1 cellular context compared by ENCODE assay signal in genomic region chr5:56270058-56270457, GRCh38.
TF ChIP-seq lines count a peak whose summit lies in the region.

No MANE protein-coding gene starts in this region.

TF ChIP-seq in GM23338, 12 proteins besides CTCF, POLR2A, EP300 and RAD21 (continued from another document):
- TF ChIP-seq, protein P1, sequence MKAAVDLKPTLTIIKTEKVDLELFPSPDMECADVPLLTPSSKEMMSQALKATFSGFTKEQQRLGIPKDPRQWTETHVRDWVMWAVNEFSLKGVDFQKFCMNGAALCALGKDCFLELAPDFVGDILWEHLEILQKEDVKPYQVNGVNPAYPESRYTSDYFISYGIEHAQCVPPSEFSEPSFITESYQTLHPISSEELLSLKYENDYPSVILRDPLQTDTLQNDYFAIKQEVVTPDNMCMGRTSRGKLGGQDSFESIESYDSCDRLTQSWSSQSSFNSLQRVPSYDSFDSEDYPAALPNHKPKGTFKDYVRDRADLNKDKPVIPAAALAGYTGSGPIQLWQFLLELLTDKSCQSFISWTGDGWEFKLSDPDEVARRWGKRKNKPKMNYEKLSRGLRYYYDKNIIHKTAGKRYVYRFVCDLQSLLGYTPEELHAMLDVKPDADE (IDR thresholded peaks at IDR 0.05), result no peak
- TF ChIP-seq ZNF114 (CRISPR knock-in tag; IDR thresholded peaks at IDR 0.05) (no peak), ZNF331 (CRISPR knock-in tag; IDR thresholded peaks at IDR 0.05; ENCODE audit: low read depth) (no peak), EZH2 (IDR thresholded peaks at IDR 0.05; ENCODE audit: low read depth, unreplicated experiment) (no peak), JUNB (IDR thresholded peaks at IDR 0.05; ENCODE audit: unreplicated experiment) (no peak), POLR2AphosphoS5 (IDR thresholded peaks at IDR 0.05; ENCODE audit: low read depth) (no peak)
